22 cellular contexts compared by ENCODE assay signal in the genomic region with DNA sequence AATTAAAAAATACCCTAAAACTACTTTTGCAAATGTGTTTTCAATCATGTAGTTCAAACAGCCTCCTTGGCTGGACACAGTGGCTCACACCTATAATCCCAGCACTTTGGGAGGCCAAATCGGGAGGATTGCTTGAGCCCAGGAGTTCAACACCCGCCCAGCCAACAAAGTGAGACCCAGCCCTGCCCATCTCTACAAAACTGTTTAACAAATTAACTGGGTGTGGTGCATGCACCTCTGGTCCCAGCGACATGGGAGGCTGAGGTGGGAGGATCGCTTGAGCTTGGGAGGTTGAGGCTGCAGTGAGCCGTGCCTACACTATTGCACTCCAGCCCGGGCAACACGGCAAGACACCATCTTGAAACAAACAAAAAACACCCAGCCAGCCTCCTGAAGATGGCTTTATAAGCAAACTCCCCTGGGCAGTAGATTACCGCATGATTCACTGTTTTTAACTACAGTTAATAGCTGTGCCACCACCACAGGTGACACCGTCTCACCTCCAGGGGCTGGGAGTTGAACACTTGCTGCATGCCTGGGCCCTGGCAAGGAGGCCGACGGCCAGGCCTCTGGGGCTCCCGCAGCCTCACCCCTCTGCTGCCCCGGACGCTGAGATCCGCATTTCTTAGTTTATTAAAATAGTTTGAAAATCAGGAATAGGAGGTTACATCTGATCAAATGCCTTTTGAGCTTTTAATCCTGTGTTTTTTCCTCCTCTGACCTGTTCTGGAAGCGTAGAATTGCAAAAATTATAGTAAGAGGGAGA.
"Had no signal": no experiment of that assay in that cellular context is flagged by ENCODE, and none has a peak within 500 bp of the region (broad histone marks: within the 10 kb centered on the region; RNA-seq: fewer than 3 reads in every experiment).

No MANE protein-coding gene starts in this region.

- H3K9me3 Mint-ChIP-seq: activated CD8-positive, alpha-beta T cell treated with anti-CD3 and anti-CD28 coated beads for 36 hours; activated naive CD4-positive, alpha-beta T cell treated with anti-CD3 and anti-CD28 coated beads for 36 hours; activated naive CD8-positive, alpha-beta T cell treated with anti-CD3 and anti-CD28 coated beads, Interleukin-2, amount 50 U/mL, for 24 hours; brain; central memory CD8-positive, alpha-beta T cell; immature natural killer cell; mesothelial cell of epicardium; nephron progenitor cell; stimulated activated memory B cell treated with anti-CD40 and anti-IgM and Interleukin-4, amounts not matched to agents 10 μg/mL and 1 μg/mL and 100 μg/mL, for 72 hours; WTC11 had no signal

- H3K27ac ChIP-seq: colonic mucosa, thyroid gland had no signal

- H3K9me3 ChIP-seq: colonic mucosa, gastroesophageal sphincter, sigmoid colon, SK-N-SH, thyroid gland had no signal

- H3K4me3 ChIP-seq: colonic mucosa, gastroesophageal sphincter, lung, sigmoid colon, thyroid gland had no signal

- H3K9ac ChIP-seq: SK-N-SH had no signal

- H3K4me3 Mint-ChIP-seq: activated CD4-positive, alpha-beta T cell treated with anti-CD3 and anti-CD28 coated beads for 36 hours; activated CD8-positive, alpha-beta T cell treated with anti-CD3 and anti-CD28 coated beads for 36 hours; activated naive CD4-positive, alpha-beta T cell treated with anti-CD3 and anti-CD28 coated beads for 36 hours; activated naive CD8-positive, alpha-beta T cell treated with anti-CD3 and anti-CD28 coated beads, Interleukin-2, amount 50 U/mL, for 24 hours; brain; central memory CD8-positive, alpha-beta T cell; immature natural killer cell; mesothelial cell of epicardium; nephron progenitor cell; stimulated activated memory B cell treated with anti-CD40 and anti-IgM and Interleukin-4, amounts not matched to agents 10 μg/mL and 1 μg/mL and 100 μg/mL, for 72 hours; WTC11 had no signal

- H3K4me1 Mint-ChIP-seq: mesothelial cell of epicardium had no signal

- DNase-seq: activated CD4-positive, alpha-beta T cell treated with anti-CD3 and anti-CD28 coated beads for 36 hours; activated CD8-positive, alpha-beta T cell treated with anti-CD3 and anti-CD28 coated beads for 36 hours; activated naive CD4-positive, alpha-beta T cell treated with anti-CD3 and anti-CD28 coated beads for 36 hours; activated naive CD8-positive, alpha-beta T cell treated with anti-CD3 and anti-CD28 coated beads, Interleukin-2, amount 50 U/mL, for 24 hours; activated T-cell treated with anti-CD3 and anti-CD28 coated beads, Interleukin-2, amount 50 U/mL, for 1 hour; anterior cingulate cortex; colonic mucosa; immature natural killer cell; nephron progenitor cell; sigmoid colon; SK-N-SH; stimulated activated CD4-positive, alpha-beta T cell treated with anti-CD3 and anti-CD28 coated beads, Interleukin-4, amount 100 ng/mL, for 24 hours; thyroid gland had no signal

- H3K27ac Mint-ChIP-seq: activated CD4-positive, alpha-beta T cell treated with anti-CD3 and anti-CD28 coated beads for 36 hours; activated CD8-positive, alpha-beta T cell treated with anti-CD3 and anti-CD28 coated beads for 36 hours; activated naive CD4-positive, alpha-beta T cell treated with anti-CD3 and anti-CD28 coated beads for 36 hours; activated naive CD8-positive, alpha-beta T cell treated with anti-CD3 and anti-CD28 coated beads, Interleukin-2, amount 50 U/mL, for 24 hours; mesothelial cell of epicardium; nephron progenitor cell; stimulated activated memory B cell treated with anti-CD40 and anti-IgM and Interleukin-4, amounts not matched to agents 10 μg/mL and 1 μg/mL and 100 μg/mL, for 72 hours; WTC11 had no signal

- H3K27me3 Mint-ChIP-seq: activated CD4-positive, alpha-beta T cell treated with anti-CD3 and anti-CD28 coated beads for 36 hours; activated CD8-positive, alpha-beta T cell treated with anti-CD3 and anti-CD28 coated beads for 36 hours; activated naive CD8-positive, alpha-beta T cell treated with anti-CD3 and anti-CD28 coated beads, Interleukin-2, amount 50 U/mL, for 24 hours; brain; central memory CD8-positive, alpha-beta T cell; stimulated activated memory B cell treated with anti-CD40 and anti-IgM and Interleukin-4, amounts not matched to agents 10 μg/mL and 1 μg/mL and 100 μg/mL, for 72 hours had no signal

- FAIRE-seq: endometrium, urothelium cell line had no signal

- H3K4me1 ChIP-seq: thyroid gland had no signal

- ATAC-seq: activated CD4-positive, alpha-beta T cell treated with anti-CD3 and anti-CD28 coated beads for 36 hours; activated CD8-positive, alpha-beta T cell treated with anti-CD3 and anti-CD28 coated beads for 36 hours; activated naive CD8-positive, alpha-beta T cell treated with anti-CD3 and anti-CD28 coated beads, Interleukin-2, amount 50 U/mL, for 24 hours; gastroesophageal sphincter; stimulated activated memory B cell treated with anti-CD40 and anti-IgM and Interleukin-4, amounts not matched to agents 10 μg/mL and 1 μg/mL and 100 μg/mL, for 72 hours; WTC11 had no signal
